In the genomic region with DNA sequence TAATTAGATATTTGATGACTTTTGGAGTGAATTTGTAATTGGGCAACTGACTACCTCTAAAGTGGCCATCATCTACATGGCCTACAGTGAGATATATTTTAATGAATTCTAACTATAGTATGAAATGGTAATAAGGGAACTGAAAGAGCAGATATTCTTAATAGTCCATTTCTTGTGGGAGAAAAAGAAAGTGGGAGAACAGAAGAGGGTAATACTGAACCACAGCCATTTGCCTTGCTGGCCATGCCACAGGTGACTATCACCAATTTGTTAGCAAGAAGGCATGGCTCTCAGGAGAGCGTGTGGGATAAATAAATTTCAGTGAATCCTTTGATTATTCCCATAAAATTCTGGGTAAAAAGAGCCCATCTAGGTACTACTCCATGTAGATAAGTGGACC, we compare ENCODE assay signal across 30 cellular contexts.
"Had no signal": no experiment of that assay in that cellular context is flagged by ENCODE, and none has a peak within 500 bp of the region (broad histone marks: within the 10 kb centered on the region; RNA-seq: fewer than 3 reads in every experiment).

No MANE protein-coding gene starts in this region.

- H3K27ac ChIP-seq: PC-9, SJSA1 had no signal

- ATAC-seq: Panc1 had no signal

- H3K9ac ChIP-seq: SK-N-SH had no signal

- FAIRE-seq: RCC 7860 had no signal

- H3K27me3 ChIP-seq: MG63, SJSA1 had no signal

- H3K4me3 ChIP-seq: MG63, PC-9, SJSA1 had no signal

- H3K4me1 ChIP-seq: SJSA1 had no signal

- H3K36me3 ChIP-seq: MG63, SJSA1 had no signal

- H3K4me2 ChIP-seq: PC-9, SK-N-SH had no signal

- H3K9me3 ChIP-seq: MG63, SJSA1, SK-N-SH had no signal

- H2AFZ ChIP-seq: PC-9 had no signal

- DNase-seq: Karpas-422, MG63, NCI-H1048, NCI-H1092 treated with DMSO at 0.1 percent for 48 hours, NCI-H1105 treated with DMSO at 0.1 percent for 48 hours, NCI-H1417, NCI-H1436, NCI-H1694, NCI-H187, NCI-H1930, NCI-H2029 treated with DMSO at 0.1 percent for 48 hours, NCI-H2081 treated with DMSO at 0.1 percent for 48 hours, NCI-H2107, NCI-H2171, NCI-H226, NCI-H446 treated with DMSO at 0.1 percent for 48 hours, NCI-H510A, NCI-H524, NCI-H526, NCI-H748 treated with DMSO at 0.1 percent for 48 hours, NCI-H82, PC-9, Right ventricle myocardium superior, SHP77 treated with DMSO at 0.1 percent for 48 hours, SK-N-SH, SW 1271, T-helper 1 cell had no signal
